In genomic region chr3:127413318-127413673, GRCh38 we compare ENCODE assay signal across 22 cellular contexts.
"Had no signal": no experiment of that assay in that cellular context is flagged by ENCODE, and none has a peak within 500 bp of the region (broad histone marks: within the 10 kb centered on the region; RNA-seq: fewer than 3 reads in every experiment).

No MANE protein-coding gene starts in this region.

- ATAC-seq: gastrocnemius medialis, heart right ventricle had no signal

- H3K4me3 ChIP-seq: cardiac muscle cell, coronary artery, esophagus muscularis mucosa, gastrocnemius medialis, heart right ventricle, left ventricle myocardium inferior, lower lobe of right lung, ovary, right atrium auricular region, thyroid gland, upper lobe of right lung had no signal

- H3K9me3 ChIP-seq: esophagus muscularis mucosa, gastrocnemius medialis, heart right ventricle, left ventricle myocardium inferior, lower lobe of right lung, ovary, right atrium auricular region, thyroid gland, upper lobe of right lung had no signal

- H3K27ac ChIP-seq: cardiac muscle cell, coronary artery, epithelial cell of prostate, esophagus muscularis mucosa, gastrocnemius medialis, heart right ventricle, left ventricle myocardium inferior, lower lobe of right lung, ovary, right atrium auricular region, thyroid gland, upper lobe of right lung had no signal

- DNase-seq: cerebellar nuclear complex; effector memory CD4-positive, alpha-beta T cell; gastrocnemius medialis; heart right ventricle; kidney glomerular epithelial cell; left ventricle myocardium inferior; mesenchymal stem cell; midbrain; naive B cell; nephron progenitor cell; small intestine; stimulated activated CD4-positive, alpha-beta T cell treated with anti-CD3 and anti-CD28 coated beads, Interleukin-2, amount 100 ng/mL, for 48 hours; stimulated activated naive CD4-positive, alpha-beta T cell treated with Interleukin-2 at 50 U/mL for 16 hours; thyroid gland; upper lobe of right lung had no signal

- H3K4me1 ChIP-seq: esophagus muscularis mucosa, gastrocnemius medialis, heart right ventricle, left ventricle myocardium inferior, lower lobe of right lung, right atrium auricular region, thyroid gland, upper lobe of right lung had no signal

- H3K27me3 ChIP-seq: cardiac muscle cell, ovary, right atrium auricular region, thyroid gland, upper lobe of right lung had no signal

- H3K36me3 ChIP-seq: cardiac muscle cell, esophagus muscularis mucosa, gastrocnemius medialis, heart right ventricle, left ventricle myocardium inferior, lower lobe of right lung, ovary, right atrium auricular region, thyroid gland, upper lobe of right lung had no signal
